Comparison of ENCODE assay signal across 12 cellular contexts in genomic region chr14:58533417-58533816, GRCh38.
DNase-seq lines count a peak whose midpoint lies in the region; ATAC-seq, FAIRE-seq and TF ChIP-seq lines count a peak whose summit lies in the region.
"Had no signal": no experiment of that assay in that cellular context is flagged by ENCODE, and none has a peak within 500 bp of the region (broad histone marks: within the 10 kb centered on the region; RNA-seq: fewer than 3 reads in every experiment).

No MANE protein-coding gene starts in this region.

- peak; percentile 42 for DNase-seq in COLO829 (ENCODE audit: low spot score)
- peak; percentile 18 for DNase-seq in astrocyte (ENCODE audit: low read depth)
- peak in 2 of 5 donors; percentile 28 to 34 for DNase-seq in heart left ventricle
- DNase-seq in pancreas, result no peak
- DNase-seq in DMS79 (lab: John Stamatoyannopoulos, UW), result no peak
- DNase-seq in stimulated activated CD4-positive, alpha-beta T cell treated with anti-CD3 and anti-CD28 coated beads, Interleukin-2, amount 100 ng/mL, for 24 hours, result no peak
- DNase-seq: effector memory CD8-positive, alpha-beta T cell; NCI-H2081 had no signal

- no peaks in the 10 kb centered on the region for H3K79me2 ChIP-seq in astrocyte (ENCODE audit: insufficient read depth, low read length)

- WGBS in heart left ventricle, 4 donors, result 36 to 50% (median 38%) methylated on average over 4 of the region's 4 CpGs
- 61 to 66% methylated on average over 4 of the region's 4 CpGs for WGBS in pancreas, 2 donors

- no peaks in the 10 kb centered on the region for H4K20me1 ChIP-seq in astrocyte (ENCODE audit: insufficient read depth, low read length)

- ATAC-seq in heart left ventricle (peak; percentile 75 to 90 (median 84)), pancreas (peak in 3 of 4 donors; percentile 26 to 34 (median 29)), GM18519 (IDR thresholded peaks at IDR 0.05; ENCODE audit: low FRiP score, unreplicated experiment) (no peak), HG02938 (IDR thresholded peaks at IDR 0.05; ENCODE audit: unreplicated experiment) (no peak)
- ATAC-seq: effector memory CD8-positive, alpha-beta T cell; HCT116 had no signal

- TF ChIP-seq CTCF in astrocyte (IDR thresholded peaks at IDR 0.05; ENCODE audit: insufficient read depth, low read depth, low read length), result no peak
- no peak for TF ChIP-seq CTCF in heart left ventricle (IDR thresholded peaks at IDR 0.05)
- TF ChIP-seq CTCF in pancreas (IDR thresholded peaks at IDR 0.05), result no peak

- peak overlapping the region; percentile 65 for H3K27ac Mint-ChIP-seq in astrocyte (ENCODE audit: unreplicated experiment)

- H3K4me2 ChIP-seq in astrocyte (ENCODE audit: low read length), result no peak overlapping the region

- H3K4me3 Mint-ChIP-seq in astrocyte (ENCODE audit: unreplicated experiment), result no peak overlapping the region
- H3K4me3 Mint-ChIP-seq: effector memory CD8-positive, alpha-beta T cell had no signal

- no peaks in the 10 kb centered on the region for H3K9me3 ChIP-seq in astrocyte (ENCODE audit: insufficient read depth, low read depth, low read length)
- peaks cover 0 to 11% (median 0%) of the 10 kb centered on the region in 12 donors for H3K9me3 ChIP-seq in heart left ventricle
- H3K9me3 ChIP-seq in pancreas, result no peaks in the 10 kb centered on the region

- no peak overlapping the region for H3K9ac ChIP-seq in astrocyte (ENCODE audit: low read length)

- H3K36me3 Mint-ChIP-seq in astrocyte (ENCODE audit: low read depth, unreplicated experiment), result no peaks in the 10 kb centered on the region

- peaks cover 12% of the 10 kb centered on the region for H3K4me1 ChIP-seq in astrocyte (ENCODE audit: insufficient read depth, low read length)
- peaks cover 0 to 31% (median 10%) of the 10 kb centered on the region in 12 donors for H3K4me1 ChIP-seq in heart left ventricle
- peaks cover 0 to 7% (median 5%) of the 10 kb centered on the region in 3 donors for H3K4me1 ChIP-seq in pancreas

- no peaks in the 10 kb centered on the region for H3K36me3 ChIP-seq in astrocyte (ENCODE audit: insufficient read depth, low read length)
- H3K36me3 ChIP-seq in heart left ventricle, result no peaks in the 10 kb centered on the region
- no peaks in the 10 kb centered on the region for H3K36me3 ChIP-seq in pancreas

- no peak for FAIRE-seq in astrocyte (lab: Jason Lieb, UNC)
- no peak for FAIRE-seq in pancreas (lab: Jason Lieb, UNC)

- H2AFZ ChIP-seq in astrocyte (ENCODE audit: low read depth, low read length), result peak overlapping the region; percentile 28

- peaks cover 11% of the 10 kb centered on the region for H3K9me3 Mint-ChIP-seq in astrocyte (ENCODE audit: unreplicated experiment)

- no peak overlapping the region for H3K4me3 ChIP-seq in astrocyte (ENCODE audit: insufficient read depth, low read depth, low read length)
- no peak overlapping the region for H3K4me3 ChIP-seq in heart left ventricle
- no peak overlapping the region for H3K4me3 ChIP-seq in pancreas
- H3K4me3 ChIP-seq: SK-N-MC had no signal

- no peaks in the 10 kb centered on the region for H3K27me3 Mint-ChIP-seq in astrocyte (ENCODE audit: low read depth, unreplicated experiment)
- H3K27me3 Mint-ChIP-seq: effector memory CD8-positive, alpha-beta T cell had no signal

- H3K4me1 Mint-ChIP-seq in astrocyte (ENCODE audit: low read depth, unreplicated experiment), result peaks cover 22% of the 10 kb centered on the region

- intact Hi-C loops in heart left ventricle (cut with DNase I) (no loop called here), pancreas (cut with DNase I) (no loop called here)

- no peaks in the 10 kb centered on the region for H3K27me3 ChIP-seq in astrocyte (ENCODE audit: insufficient read depth, low read length)
- H3K27me3 ChIP-seq in heart left ventricle, result no peaks in the 10 kb centered on the region
- no peaks in the 10 kb centered on the region for H3K27me3 ChIP-seq in pancreas

- TF ChIP-seq POLR2A in heart left ventricle (IDR thresholded peaks at IDR 0.05), result no peak

- H3K27ac ChIP-seq in astrocyte (ENCODE audit: low read depth, low read length) (no peak overlapping the region), heart left ventricle (peak overlapping the region in 8 of 12 donors; percentile 24 to 63 (median 56)), pancreas (peak overlapping the region in 2 of 4 donors; percentile 31 to 59)
- H3K27ac ChIP-seq: SK-N-MC had no signal

Comparison
In these comparisons a context has a peak if more than half of its experiments do, and no peak if none do; other contexts are left out.
1. DNase-seq: peak in COLO829 (single experiment) and astrocyte (single experiment); none in pancreas (0 of 6), DMS79 (single experiment) and stimulated activated CD4-positive, alpha-beta T cell treated with anti-CD3 and anti-CD28 coated beads, Interleukin-2, amount 100 ng/mL, for 24 hours (0 of 2).
2. ATAC-seq: peak in heart left ventricle (4 of 4) and pancreas (3 of 4); none in GM18519 (single experiment) and HG02938 (single experiment).